ENCODE assay signal across 9 cellular contexts in genomic region chr2:128874608-128875007, GRCh38.
"Had no signal": no experiment of that assay in that cellular context is flagged by ENCODE, and none has a peak within 500 bp of the region (broad histone marks: within the 10 kb centered on the region; RNA-seq: fewer than 3 reads in every experiment).

No MANE protein-coding gene starts in this region.

- H3K4me2 ChIP-seq: GM23338 had no signal

- H3K9ac ChIP-seq: GM23248 had no signal

- H3K9me3 ChIP-seq: HAP-1 had no signal

- H3K36me3 ChIP-seq: HAP-1 had no signal

- H3K4me1 ChIP-seq: HAP-1 had no signal

- H2AFZ ChIP-seq: GM23248, GM23338 had no signal

- DNase-seq: GM23248, GOT3, H7, H9, HCEC 1CT, HFFc6 had no signal

- H3K27ac ChIP-seq: GM23248 had no signal

- H3K4me3 ChIP-seq: GM23248, GM23338, HAP-1 had no signal

- ATAC-seq: GM23338, HCT116 had no signal
